Comparison of ENCODE assay signal across 18 cellular contexts in the genomic region with DNA sequence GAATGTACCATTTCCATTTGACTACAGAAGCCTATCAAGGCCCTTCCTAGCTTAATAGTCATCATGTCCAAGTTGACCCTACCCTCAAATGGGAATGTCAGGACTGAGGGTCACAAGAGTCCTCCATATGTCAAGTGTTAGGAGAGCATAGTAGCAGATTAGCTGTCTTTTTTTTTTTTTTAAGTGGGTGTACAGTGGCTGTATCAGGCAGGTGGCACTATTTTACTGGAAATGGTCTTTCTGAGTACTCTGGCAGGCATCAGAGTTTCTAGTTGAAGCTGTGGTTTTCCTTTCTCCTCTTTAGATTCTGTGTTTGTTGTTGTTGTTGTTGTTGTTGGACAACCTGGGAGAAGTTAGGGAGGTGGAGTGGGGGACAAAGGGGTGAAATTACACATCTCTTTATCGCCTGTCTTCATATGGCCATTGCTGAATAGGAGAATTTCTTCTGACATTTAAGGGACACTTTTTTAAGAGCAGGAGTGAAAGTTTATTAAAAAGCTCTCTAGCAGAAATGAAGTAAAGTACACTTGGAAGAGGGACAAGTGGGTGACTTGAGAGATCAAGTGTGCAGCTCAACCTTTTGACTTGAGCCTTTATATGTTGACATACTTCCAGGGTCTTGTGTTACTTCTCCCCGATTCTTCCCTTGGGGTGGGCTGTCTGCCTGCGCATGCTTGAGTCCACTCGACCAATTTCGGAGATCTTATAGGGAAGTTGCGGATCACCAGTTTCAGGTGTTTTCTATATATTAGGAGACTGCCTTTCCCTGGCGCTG.
DNase-seq lines count a peak whose midpoint lies in the region; ATAC-seq, FAIRE-seq and TF ChIP-seq lines count a peak whose summit lies in the region.
"Had no signal": no experiment of that assay in that cellular context is flagged by ENCODE, and none has a peak within 500 bp of the region (broad histone marks: within the 10 kb centered on the region; RNA-seq: fewer than 3 reads in every experiment).

No MANE protein-coding gene starts in this region.

- no peaks in the 10 kb centered on the region for H3K79me2 ChIP-seq in OCI-LY1 (ENCODE audit: insufficient read depth, low read length)

- H3K27me3 ChIP-seq in OCI-LY1 (ENCODE audit: insufficient read depth, low read length), result no peaks in the 10 kb centered on the region
- H3K27me3 ChIP-seq in foreskin keratinocyte, result no peaks in the 10 kb centered on the region
- H3K27me3 ChIP-seq: suprapubic skin had no signal

- H3K4me3 ChIP-seq in OCI-LY1 (ENCODE audit: low read depth, low read length, poor library complexity, severe bottlenecking), result no peak overlapping the region
- H3K4me3 ChIP-seq: skin epidermis, suprapubic skin had no signal

- peaks cover 2% of the 10 kb centered on the region for H3K27me3 Mint-ChIP-seq in activated T-helper 1 cell treated with anti-CD3 and anti-CD28 coated beads, Interleukin-12 subunit alpha, Interleukin-12 subunit beta, Interleukin-2, Interleukin-4 antibody, amounts not matched to agents 30 ng/mL and 10 ng/mL and 1 ng/mL, durations not matched to agents 14 hours and 24 hours and 36 hours (ENCODE audit: insufficient read depth)
- H3K27me3 Mint-ChIP-seq: activated CD4-positive, alpha-beta memory T cell treated with anti-CD3 and anti-CD28 coated beads, Interleukin-2, amount 10 ng/mL, durations not matched to agents 7 days and 5 days had no signal

- H3K27ac ChIP-seq in OCI-LY1 (ENCODE audit: low read depth, low read length, poor library complexity, severe bottlenecking), result no peak overlapping the region
- H3K27ac ChIP-seq in foreskin keratinocyte, result no peak overlapping the region
- H3K27ac ChIP-seq: skin epidermis, suprapubic skin had no signal

- no peaks in the 10 kb centered on the region for H4K20me1 ChIP-seq in OCI-LY1 (ENCODE audit: insufficient read depth, low read length)

- no peaks in the 10 kb centered on the region for H3K4me1 Mint-ChIP-seq in activated T-helper 1 cell treated with anti-CD3 and anti-CD28 coated beads, Interleukin-12 subunit alpha, Interleukin-12 subunit beta, Interleukin-2, Interleukin-4 antibody, amounts not matched to agents 30 ng/mL and 10 ng/mL and 1 ng/mL, durations not matched to agents 14 hours and 24 hours and 36 hours (ENCODE audit: low read depth)
- H3K4me1 Mint-ChIP-seq: activated CD4-positive, alpha-beta memory T cell treated with anti-CD3 and anti-CD28 coated beads, Interleukin-2, amount 10 ng/mL, durations not matched to agents 7 days and 5 days had no signal

- H3K9me3 ChIP-seq in OCI-LY1 (ENCODE audit: low read length), result no peaks in the 10 kb centered on the region
- H3K9me3 ChIP-seq: suprapubic skin had no signal

- intact Hi-C loops in activated T-helper 1 cell treated with anti-CD3 and anti-CD28 coated beads, Interleukin-12 subunit alpha, Interleukin-12 subunit beta, Interleukin-2, Interleukin-4 antibody, amounts not matched to agents 30 ng/mL and 10 ng/mL and 1 ng/mL, durations not matched to agents 14 hours and 24 hours and 36 hours (cut with micrococcal nuclease), result no loop called here

- FAIRE-seq in D721Med (lab: Jason Lieb, UNC), result no peak
- FAIRE-seq: HTR-8/SVneo had no signal

- peak; percentile 13 for TF ChIP-seq CTCF in D721Med (IDR thresholded peaks at IDR 0.05; ENCODE audit: insufficient read depth, missing control alignments)
- TF ChIP-seq CTCF in OCI-LY1 (IDR thresholded peaks at IDR 0.05; ENCODE audit: low read length), result peak; percentile 30; the same call in 1 of the 2 replicates
- TF ChIP-seq CTCF in foreskin keratinocyte (conservative IDR thresholded peaks at IDR 0.05), result peak; percentile 54

- no peak overlapping the region for H3K9ac ChIP-seq in OCI-LY1 (ENCODE audit: low read length)

- H3K4me1 ChIP-seq in OCI-LY1 (ENCODE audit: insufficient read depth, low read length, severe bottlenecking) (no peaks in the 10 kb centered on the region), foreskin keratinocyte (no peaks in the 10 kb centered on the region)
- H3K4me1 ChIP-seq: suprapubic skin had no signal

- H3F3A ChIP-seq in OCI-LY1 (ENCODE audit: insufficient read depth, low read length), result no peaks in the 10 kb centered on the region

- ATAC-seq in foreskin keratinocyte, result peak; percentile 16

- no peaks in the 10 kb centered on the region for H3K9me3 Mint-ChIP-seq in activated T-helper 1 cell treated with anti-CD3 and anti-CD28 coated beads, Interleukin-12 subunit alpha, Interleukin-12 subunit beta, Interleukin-2, Interleukin-4 antibody, amounts not matched to agents 30 ng/mL and 10 ng/mL and 1 ng/mL, durations not matched to agents 14 hours and 24 hours and 36 hours
- H3K9me3 Mint-ChIP-seq: activated CD4-positive, alpha-beta memory T cell treated with anti-CD3 and anti-CD28 coated beads, Interleukin-2, amount 10 ng/mL, durations not matched to agents 7 days and 5 days had no signal

- H3K4me2 ChIP-seq in OCI-LY1 (ENCODE audit: low read length), result no peak overlapping the region

- no peak overlapping the region for H2AFZ ChIP-seq in OCI-LY1 (ENCODE audit: low read length)

- DNase-seq in D721Med (ENCODE audit: insufficient read length, low spot score) (no peak), HT1080 (ENCODE audit: low read depth) (peak; percentile 11), foreskin keratinocyte (no peak), NCI-H510A (lab: John Stamatoyannopoulos, UW) (no peak), ecto neural progenitor cell (ENCODE audit: low spot score) (no peak)
- DNase-seq in activated naive CD4-positive, alpha-beta T cell (lab: John Stamatoyannopoulos, UW), result no peak
- DNase-seq in activated T-helper 1 cell treated with anti-CD3 and anti-CD28 coated beads, Interleukin-12 subunit alpha, Interleukin-12 subunit beta, Interleukin-2, Interleukin-4 antibody, amounts not matched to agents 30 ng/mL and 10 ng/mL and 1 ng/mL, durations not matched to agents 14 hours and 24 hours and 36 hours (ENCODE audit: low spot score), result no peak
- DNase-seq: activated CD4-positive, alpha-beta memory T cell treated with anti-CD3 and anti-CD28 coated beads, Interleukin-2, amount 10 ng/mL, durations not matched to agents 7 days and 5 days; activated gamma-delta T cell; erythroblast; GOT3; hypothalamus; NCI-H2081; T-helper 9 cell had no signal

- H3K27ac Mint-ChIP-seq in activated T-helper 1 cell treated with anti-CD3 and anti-CD28 coated beads, Interleukin-12 subunit alpha, Interleukin-12 subunit beta, Interleukin-2, Interleukin-4 antibody, amounts not matched to agents 30 ng/mL and 10 ng/mL and 1 ng/mL, durations not matched to agents 14 hours and 24 hours and 36 hours, result no peak overlapping the region
- H3K27ac Mint-ChIP-seq: activated CD4-positive, alpha-beta memory T cell treated with anti-CD3 and anti-CD28 coated beads, Interleukin-2, amount 10 ng/mL, durations not matched to agents 7 days and 5 days had no signal

- no peaks in the 10 kb centered on the region for H3K36me3 Mint-ChIP-seq in activated T-helper 1 cell treated with anti-CD3 and anti-CD28 coated beads, Interleukin-12 subunit alpha, Interleukin-12 subunit beta, Interleukin-2, Interleukin-4 antibody, amounts not matched to agents 30 ng/mL and 10 ng/mL and 1 ng/mL, durations not matched to agents 14 hours and 24 hours and 36 hours (ENCODE audit: low read depth)

- no peaks in the 10 kb centered on the region for H3K9me2 ChIP-seq in OCI-LY1 (ENCODE audit: low read depth, low read length)

- no peaks in the 10 kb centered on the region for H3K36me3 ChIP-seq in OCI-LY1 (ENCODE audit: insufficient read depth, low read length)
- H3K36me3 ChIP-seq: suprapubic skin had no signal

- H3K4me3 Mint-ChIP-seq in activated T-helper 1 cell treated with anti-CD3 and anti-CD28 coated beads, Interleukin-12 subunit alpha, Interleukin-12 subunit beta, Interleukin-2, Interleukin-4 antibody, amounts not matched to agents 30 ng/mL and 10 ng/mL and 1 ng/mL, durations not matched to agents 14 hours and 24 hours and 36 hours, result no peak overlapping the region
- H3K4me3 Mint-ChIP-seq: activated CD4-positive, alpha-beta memory T cell treated with anti-CD3 and anti-CD28 coated beads, Interleukin-2, amount 10 ng/mL, durations not matched to agents 7 days and 5 days had no signal
